ENCODE assay signal across 14 cellular contexts in the genomic region with DNA sequence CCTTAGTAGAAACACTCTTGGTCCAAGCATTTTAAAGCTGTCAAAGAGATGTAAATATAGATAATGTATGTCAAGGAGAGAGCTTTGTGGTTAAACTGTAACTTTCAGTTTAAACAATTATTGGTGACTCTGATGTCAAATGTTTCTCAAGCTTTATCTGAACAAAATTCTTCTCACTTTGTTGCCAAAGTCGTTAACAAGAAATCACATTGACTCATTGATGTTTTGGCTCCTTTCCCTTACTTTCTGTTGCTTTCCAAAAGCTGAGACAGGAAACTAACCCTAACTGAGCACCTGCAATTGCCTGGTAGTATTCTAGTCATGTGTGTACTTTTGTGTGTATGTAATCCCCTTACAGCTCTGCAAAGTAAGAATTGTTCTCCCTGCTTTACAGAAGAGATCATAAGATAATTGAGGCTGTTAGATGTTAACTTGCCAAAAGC.
DNase-seq lines count a peak whose midpoint lies in the region; ATAC-seq, FAIRE-seq and TF ChIP-seq lines count a peak whose summit lies in the region.
"Had no signal": no experiment of that assay in that cellular context is flagged by ENCODE, and none has a peak within 500 bp of the region (broad histone marks: within the 10 kb centered on the region; RNA-seq: fewer than 3 reads in every experiment).

No MANE protein-coding gene starts in this region.

- FAIRE-seq in RCC 7860 (lab: Jason Lieb, UNC): no peak

- no peak overlapping the region for H3K4me3 ChIP-seq in GM12865 (ENCODE audit: low read depth, low read length)
- H3K4me3 ChIP-seq: cardiac muscle cell, gastrocnemius medialis had no signal

- peak; percentile 36 for DNase-seq in GM12865 (ENCODE audit: low read depth)
- DNase-seq in RCC 7860 (ENCODE audit: low spot score): peak; percentile 27
- DNase-seq in left colon: no peak
- no peak for DNase-seq in NCI-H69 (lab: John Stamatoyannopoulos, UW)
- DNase-seq in iPS-NIHi7 (ENCODE audit: extremely low spot score): no peak
- no peak for DNase-seq in NCI-H82 treated with DMSO at 0.1 percent for 48 hours (lab: John Stamatoyannopoulos, UW; ENCODE audit: unreplicated experiment)
- DNase-seq: activated T-cell treated with anti-CD3 and anti-CD28 coated beads, Interleukin-2, amount 50 U/mL, for 1 hour; gastrocnemius medialis; midbrain; stimulated activated CD8-positive, alpha-beta memory T cell treated with anti-CD3 and anti-CD28 coated beads, Interleukin-4, amount 100 ng/mL, for 48 hours; T-helper 9 cell had no signal

- peak; percentile 54 for ATAC-seq in HG02938 (IDR thresholded peaks at IDR 0.05; ENCODE audit: unreplicated experiment)
- ATAC-seq in left colon: peak; percentile 87
- no peak for ATAC-seq in HG03039 (IDR thresholded peaks at IDR 0.05; ENCODE audit: unreplicated experiment)
- ATAC-seq: gastrocnemius medialis had no signal

- TF ChIP-seq CTCF in GM12865 (IDR thresholded peaks at IDR 0.05; ENCODE audit: insufficient read depth, low read depth, low read length, missing control alignments): no peak

- intact Hi-C loops in left colon (cut with DNase I, micrococcal nuclease): no loop called here

Comparison
In these comparisons a context has a peak if more than half of its experiments do, and no peak if none do; other contexts are left out.
1. DNase-seq: peak in GM12865 (single experiment) and RCC 7860 (single experiment); none in left colon (0 of 2), NCI-H69 (single experiment), iPS-NIHi7 (single experiment) and NCI-H82 treated with DMSO at 0.1 percent for 48 hours (single experiment).